In the genomic region with DNA sequence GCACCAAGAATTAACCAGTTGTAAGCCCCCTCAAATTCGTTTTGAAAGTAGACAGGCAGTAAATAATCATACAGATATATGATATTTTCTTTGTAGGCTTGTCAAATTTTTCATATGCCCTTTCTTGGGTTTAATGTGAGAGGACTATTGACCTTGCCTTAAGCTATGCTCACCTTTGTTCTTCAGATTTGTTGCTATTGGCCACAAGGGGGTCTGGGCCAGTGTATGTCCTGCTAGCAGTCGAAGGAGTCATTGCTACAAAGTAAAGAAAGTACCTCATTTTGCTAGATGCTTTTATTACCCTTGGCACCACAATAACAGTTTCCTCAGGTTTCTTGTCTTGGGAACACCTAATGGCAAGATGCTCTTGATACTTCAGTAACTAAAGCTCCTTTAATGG, we compare ENCODE assay signal across 33 cellular contexts. TPM values are rescaled to one million over a fixed set of nuclear protein-coding genes. Genes with fewer than 3 reads are reported as not detected.
"Had no signal": no experiment of that assay in that cellular context is flagged by ENCODE, and none has a peak within 500 bp of the region (broad histone marks: within the 10 kb centered on the region; RNA-seq: fewer than 3 reads in every experiment).

No MANE protein-coding gene starts in this region.

- H3K4me3 ChIP-seq: ascending aorta, breast epithelium, cardiac muscle cell, colonic mucosa had no signal

- H3K27me3 ChIP-seq: ascending aorta, cardiac muscle cell, colonic mucosa had no signal

- H3K4me1 Mint-ChIP-seq: activated B cell treated with CpG ODN at 0.5 μM for 24 hours; activated naive CD4-positive, alpha-beta T cell treated with anti-CD3 and anti-CD28 coated beads, Interleukin-2, amount 50 U/mL, for 24 hours; activated naive CD8-positive, alpha-beta T cell treated with anti-CD3 and anti-CD28 coated beads for 36 hours; activated naive CD8-positive, alpha-beta T cell treated with anti-CD3 and anti-CD28 coated beads, Interleukin-2, amount 50 U/mL, for 24 hours; T-helper 17 cell had no signal

- H3K36me3 ChIP-seq: ascending aorta, breast epithelium, cardiac muscle cell, colonic mucosa, WERI-Rb-1 had no signal

- H3K9me3 Mint-ChIP-seq: activated B cell treated with CpG ODN at 0.5 μM for 24 hours; activated CD8-positive, alpha-beta T cell treated with anti-CD3 and anti-CD28 coated beads for 36 hours; activated naive CD4-positive, alpha-beta T cell treated with anti-CD3 and anti-CD28 coated beads for 36 hours; activated naive CD4-positive, alpha-beta T cell treated with anti-CD3 and anti-CD28 coated beads, Interleukin-2, amount 50 U/mL, for 24 hours; activated naive CD8-positive, alpha-beta T cell treated with anti-CD3 and anti-CD28 coated beads for 36 hours; activated naive CD8-positive, alpha-beta T cell treated with anti-CD3 and anti-CD28 coated beads, Interleukin-2, amount 50 U/mL, for 24 hours; activated T-helper 1 cell treated with anti-CD3 and anti-CD28 coated beads, Interleukin-12 subunit alpha, Interleukin-12 subunit beta, Interleukin-2, Interleukin-4 antibody, amounts not matched to agents 30 ng/mL and 10 ng/mL and 1 ng/mL, durations not matched to agents 14 hours and 24 hours and 36 hours; activated T-helper 2 cell treated with anti-CD3 and anti-CD28 coated beads, Interferon-gamma antibody, Interleukin-2, Interleukin-4, amounts not matched to agents 10 μg/mL and 5 μg/mL and 100 μg/mL, durations not matched to agents 14 hours and 24 hours and 36 hours; T-helper 2 cell treated with Interferon-gamma antibody and Interleukin-4, amounts not matched to agents 5 μg/mL and 100 μg/mL, for 36 hours had no signal

- H3K4me3 Mint-ChIP-seq: activated B cell treated with CpG ODN at 0.5 μM for 24 hours; activated CD8-positive, alpha-beta T cell treated with anti-CD3 and anti-CD28 coated beads for 36 hours; activated naive CD4-positive, alpha-beta T cell treated with anti-CD3 and anti-CD28 coated beads for 36 hours; activated naive CD4-positive, alpha-beta T cell treated with anti-CD3 and anti-CD28 coated beads, Interleukin-2, amount 50 U/mL, for 24 hours; activated naive CD8-positive, alpha-beta T cell treated with anti-CD3 and anti-CD28 coated beads for 36 hours; activated naive CD8-positive, alpha-beta T cell treated with anti-CD3 and anti-CD28 coated beads, Interleukin-2, amount 50 U/mL, for 24 hours; activated T-helper 1 cell treated with anti-CD3 and anti-CD28 coated beads, Interleukin-12 subunit alpha, Interleukin-12 subunit beta, Interleukin-2, Interleukin-4 antibody, amounts not matched to agents 30 ng/mL and 10 ng/mL and 1 ng/mL, durations not matched to agents 14 hours and 24 hours and 36 hours; brain; T-helper 17 cell; T-helper 2 cell treated with Interferon-gamma antibody and Interleukin-4, amounts not matched to agents 5 μg/mL and 100 μg/mL, for 36 hours had no signal

- H3K9me3 ChIP-seq: ascending aorta, breast epithelium, colonic mucosa had no signal

- H3K27me3 Mint-ChIP-seq: activated B cell treated with CpG ODN at 0.5 μM for 24 hours; activated naive CD8-positive, alpha-beta T cell treated with anti-CD3 and anti-CD28 coated beads, Interleukin-2, amount 50 U/mL, for 24 hours; brain; T-helper 17 cell had no signal

- H3K27ac ChIP-seq: ascending aorta, breast epithelium, cardiac muscle cell, colonic mucosa, WERI-Rb-1 had no signal

- DNase-seq: activated B cell treated with CpG ODN at 0.5 μM for 24 hours; activated CD4-positive, alpha-beta T cell treated with anti-CD3 and anti-CD28 coated beads for 48 hours; activated CD4-positive, alpha-beta T cell treated with anti-CD3 and anti-CD28 coated beads, Interleukin-2, amount 50 U/mL, for 1 hour; activated CD4-positive, alpha-beta T cell treated with anti-CD3 and anti-CD28 coated beads, Interleukin-2, amount 50 U/mL, for 48 hours; activated CD8-positive, alpha-beta memory T cell treated with anti-CD3 and anti-CD28 coated beads for 24 hours; activated CD8-positive, alpha-beta memory T cell treated with anti-CD3 and anti-CD28 coated beads, Interleukin-2, amount 50 U/mL, for 4 hours; activated CD8-positive, alpha-beta T cell treated with anti-CD3 and anti-CD28 coated beads for 36 hours; activated effector memory CD4-positive, alpha-beta T cell treated with anti-CD3 and anti-CD28 coated beads, Interleukin-2, amount 50 U/mL, for 16 hours; activated naive CD4-positive, alpha-beta T cell treated with anti-CD3 and anti-CD28 coated beads for 36 hours; activated naive CD8-positive, alpha-beta T cell treated with anti-CD3 and anti-CD28 coated beads for 36 hours; activated naive CD8-positive, alpha-beta T cell treated with anti-CD3 and anti-CD28 coated beads, Interleukin-2, amount 50 U/mL, for 24 hours; activated T-cell treated with anti-CD3 and anti-CD28 coated beads, Interleukin-2, amount 50 U/mL, for 1 hour; activated T-cell treated with anti-CD3 and anti-CD28 coated beads, Interleukin-2, amount 50 U/mL, for 48 hours; central memory CD4-positive, alpha-beta T cell; cerebellar nuclear complex; colonic mucosa; effector CD8-positive, alpha-beta T cell; foreskin fibroblast; head of caudate nucleus; T-helper 1 cell; T-helper 17 cell; T1000; WERI-Rb-1 had no signal

- ATAC-seq: activated CD4-positive, CD25-positive, alpha-beta regulatory T cell treated with anti-CD3 and anti-CD28 coated beads, Interleukin-2, amount 50 U/mL, for 24 hours; activated CD8-positive, alpha-beta T cell treated with anti-CD3 and anti-CD28 coated beads for 36 hours; activated naive CD8-positive, alpha-beta T cell treated with anti-CD3 and anti-CD28 coated beads, Interleukin-2, amount 50 U/mL, for 24 hours; esophagus mucosa; T-helper 17 cell had no signal

- H3K36me3 Mint-ChIP-seq: activated naive CD4-positive, alpha-beta T cell treated with anti-CD3 and anti-CD28 coated beads, Interleukin-2, amount 50 U/mL, for 24 hours; activated naive CD8-positive, alpha-beta T cell treated with anti-CD3 and anti-CD28 coated beads for 36 hours; brain had no signal

- H3K4me1 ChIP-seq: ascending aorta, breast epithelium, colonic mucosa had no signal

- H3K27ac Mint-ChIP-seq: activated B cell treated with CpG ODN at 0.5 μM for 24 hours; activated CD8-positive, alpha-beta T cell treated with anti-CD3 and anti-CD28 coated beads for 36 hours; activated naive CD4-positive, alpha-beta T cell treated with anti-CD3 and anti-CD28 coated beads for 36 hours; activated naive CD8-positive, alpha-beta T cell treated with anti-CD3 and anti-CD28 coated beads for 36 hours; activated naive CD8-positive, alpha-beta T cell treated with anti-CD3 and anti-CD28 coated beads, Interleukin-2, amount 50 U/mL, for 24 hours; activated T-helper 1 cell treated with anti-CD3 and anti-CD28 coated beads, Interleukin-12 subunit alpha, Interleukin-12 subunit beta, Interleukin-2, Interleukin-4 antibody, amounts not matched to agents 30 ng/mL and 10 ng/mL and 1 ng/mL, durations not matched to agents 14 hours and 24 hours and 36 hours; activated T-helper 2 cell treated with anti-CD3 and anti-CD28 coated beads, Interferon-gamma antibody, Interleukin-2, Interleukin-4, amounts not matched to agents 10 μg/mL and 5 μg/mL and 100 μg/mL, durations not matched to agents 14 hours and 24 hours and 36 hours; T-helper 17 cell; T-helper 2 cell treated with Interferon-gamma antibody and Interleukin-4, amounts not matched to agents 5 μg/mL and 100 μg/mL, for 36 hours had no signal

RNA-seq across cellular contexts. Expression of a gene that starts 51.7 kb away (rescaled TPM):
- total RNA-seq: activated B cell treated with CpG ODN at 0.5 μM for 24 hours; activated CD8-positive, alpha-beta T cell treated with anti-CD3 and anti-CD28 coated beads for 36 hours; activated naive CD4-positive, alpha-beta T cell treated with anti-CD3 and anti-CD28 coated beads for 36 hours; activated naive CD8-positive, alpha-beta T cell treated with anti-CD3 and anti-CD28 coated beads for 36 hours; activated T-helper 1 cell treated with anti-CD3 and anti-CD28 coated beads, Interleukin-12 subunit alpha, Interleukin-12 subunit beta, Interleukin-2, Interleukin-4 antibody, amounts not matched to agents 30 ng/mL and 10 ng/mL and 1 ng/mL, durations not matched to agents 14 hours and 24 hours and 36 hours; T-helper 17 cell had no signal
